ENCODE assay signal across 9 cellular contexts in the genomic region with DNA sequence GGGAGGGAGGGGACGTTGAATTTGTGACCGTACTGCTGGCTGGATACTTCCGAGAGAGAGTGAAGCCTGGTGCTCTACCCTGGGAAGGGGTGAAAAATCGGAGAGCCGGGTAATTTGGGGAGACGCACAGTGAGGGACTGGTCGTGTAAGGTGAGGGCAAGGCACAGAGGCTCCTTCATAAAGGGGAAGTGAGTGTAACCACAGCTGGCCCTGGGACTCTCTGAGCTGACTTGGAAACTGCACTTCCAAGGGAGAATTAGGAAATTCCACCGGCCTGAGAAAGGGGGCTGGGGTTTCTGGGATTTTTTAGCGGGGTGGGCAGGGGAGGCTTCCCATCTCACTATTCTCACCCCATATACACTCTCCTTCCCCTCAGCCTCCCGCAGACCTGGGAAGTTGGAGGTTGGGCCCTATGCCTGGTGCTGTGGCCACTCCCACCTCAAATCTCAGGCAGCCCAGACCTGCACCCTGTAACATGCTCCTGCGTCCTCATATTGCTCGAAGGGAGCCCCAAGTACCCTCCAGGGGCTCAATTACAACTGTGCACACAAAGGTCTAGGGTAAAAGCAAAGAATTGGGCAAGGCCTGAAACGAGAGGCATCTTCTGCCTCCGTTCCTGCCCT.
DNase-seq lines count a peak whose midpoint lies in the region; ATAC-seq and TF ChIP-seq lines count a peak whose summit lies in the region.
"Had no signal": no experiment of that assay in that cellular context is flagged by ENCODE, and none has a peak within 500 bp of the region (broad histone marks: within the 10 kb centered on the region; RNA-seq: fewer than 3 reads in every experiment).

No MANE protein-coding gene starts in this region.

- peaks cover 31% of the 10 kb centered on the region for H3K4me1 Mint-ChIP-seq in activated T-cell treated with anti-CD3 and anti-CD28 coated beads, Interleukin-2, amount 50 U/mL, for 4 hours (ENCODE audit: low read depth)
- peaks cover 85% of the 10 kb centered on the region for H3K4me1 Mint-ChIP-seq in chondrocyte (ENCODE audit: low read depth)

- peak in 1 of 2 donors; percentile 5 for ATAC-seq in activated T-cell treated with anti-CD3 and anti-CD28 coated beads, Interleukin-2, amount 50 U/mL, for 4 hours
- peak; percentile 68 for ATAC-seq in upper lobe of right lung
- ATAC-seq in HG03342 (IDR thresholded peaks at IDR 0.05; ENCODE audit: unreplicated experiment) = no peak
- no peak for ATAC-seq in HG03139 (IDR thresholded peaks at IDR 0.05; ENCODE audit: unreplicated experiment)

- DNase-seq in activated T-cell treated with anti-CD3 and anti-CD28 coated beads, Interleukin-2, amount 50 U/mL, for 4 hours = no peak
- DNase-seq in activated T-cell treated with anti-CD3 and anti-CD28 coated beads, Interleukin-2, amount 50 U/mL, for 48 hours = no peak
- DNase-seq in chondrocyte (ENCODE audit: low spot score) (no peak), medulla oblongata (ENCODE audit: extremely low spot score) (peak; percentile 62), upper lobe of right lung (no peak), cortex of kidney (lab: John Stamatoyannopoulos, UW) (no peak)
- DNase-seq: DMS79 had no signal

- H3K4me3 Mint-ChIP-seq in activated T-cell treated with anti-CD3 and anti-CD28 coated beads, Interleukin-2, amount 50 U/mL, for 4 hours = peak overlapping the region; percentile 88
- peak overlapping the region; percentile 98 for H3K4me3 Mint-ChIP-seq in chondrocyte (ENCODE audit: unreplicated experiment)

- H3K27me3 ChIP-seq in upper lobe of right lung = no peaks in the 10 kb centered on the region

- no peaks in the 10 kb centered on the region for H3K9me3 ChIP-seq in upper lobe of right lung

- H3K4me1 ChIP-seq in upper lobe of right lung = peaks cover 24% of the 10 kb centered on the region

- peak overlapping the region; percentile 42 for H3K27ac ChIP-seq in upper lobe of right lung

- no peaks in the 10 kb centered on the region for H3K36me3 Mint-ChIP-seq in activated T-cell treated with anti-CD3 and anti-CD28 coated beads, Interleukin-2, amount 50 U/mL, for 4 hours (ENCODE audit: insufficient read depth)
- H3K36me3 Mint-ChIP-seq in chondrocyte (ENCODE audit: low read depth) = peaks cover 17% of the 10 kb centered on the region

- TF ChIP-seq CTCF in chondrocyte (IDR thresholded peaks at IDR 0.05) (no peak), upper lobe of right lung (IDR thresholded peaks at IDR 0.05) (no peak)

- intact Hi-C loops in upper lobe of right lung (cut with DNase I) = no loop called here

- peaks cover 24% of the 10 kb centered on the region for H3K27me3 Mint-ChIP-seq in activated T-cell treated with anti-CD3 and anti-CD28 coated beads, Interleukin-2, amount 50 U/mL, for 4 hours (ENCODE audit: low read depth)
- H3K27me3 Mint-ChIP-seq in chondrocyte (ENCODE audit: low read depth) = no peaks in the 10 kb centered on the region

- no peaks in the 10 kb centered on the region for H3K9me3 Mint-ChIP-seq in activated T-cell treated with anti-CD3 and anti-CD28 coated beads, Interleukin-2, amount 50 U/mL, for 4 hours
- no peaks in the 10 kb centered on the region for H3K9me3 Mint-ChIP-seq in chondrocyte (ENCODE audit: low read depth)

- H3K36me3 ChIP-seq in upper lobe of right lung = no peaks in the 10 kb centered on the region

- H3K4me3 ChIP-seq in upper lobe of right lung = peak overlapping the region; percentile 69

- peak overlapping the region; percentile 93 for H3K27ac Mint-ChIP-seq in chondrocyte (ENCODE audit: unreplicated experiment)
